In the genomic region with DNA sequence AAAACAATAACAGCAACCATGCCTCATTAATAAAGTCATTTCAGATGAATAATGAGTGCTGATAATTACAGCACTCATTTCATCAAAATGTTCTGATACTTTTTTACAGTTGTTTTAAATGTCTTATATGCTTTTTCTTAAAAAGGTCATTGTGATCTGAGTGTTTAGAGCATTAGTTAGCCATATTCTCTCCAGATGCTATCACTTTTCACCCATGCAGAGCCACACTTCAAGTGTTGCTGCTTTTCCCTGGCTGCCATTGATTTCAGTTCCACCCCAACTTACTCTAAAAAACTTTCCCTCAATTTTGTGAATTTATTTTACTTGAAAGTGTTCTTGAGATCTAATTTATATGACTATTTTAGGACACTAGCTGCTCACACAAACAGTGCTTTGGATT, we compare ENCODE assay signal across 22 cellular contexts.
"Had no signal": no experiment of that assay in that cellular context is flagged by ENCODE, and none has a peak within 500 bp of the region (broad histone marks: within the 10 kb centered on the region; RNA-seq: fewer than 3 reads in every experiment).

No MANE protein-coding gene starts in this region.

- ATAC-seq: heart left ventricle; mucosa of descending colon; naive thymus-derived CD8-positive, alpha-beta T cell; psoas muscle; stimulated activated naive B cell treated with anti-CD40 and anti-IgM and Interleukin-4, amounts not matched to agents 10 μg/mL and 1 μg/mL and 100 μg/mL, for 72 hours; stimulated activated naive CD8-positive, alpha-beta T cell treated with anti-CD3 and anti-CD28 coated beads, Interleukin-15, amount 100 ng/mL, for 72 hours; upper lobe of right lung had no signal

- H3K27me3 Mint-ChIP-seq: naive thymus-derived CD8-positive, alpha-beta T cell; stimulated activated naive B cell treated with anti-CD40 and anti-IgM and Interleukin-4, amounts not matched to agents 10 μg/mL and 1 μg/mL and 100 μg/mL, for 72 hours; stimulated activated naive CD8-positive, alpha-beta T cell treated with anti-CD3 and anti-CD28 coated beads, Interleukin-15, amount 100 ng/mL, for 72 hours had no signal

- H3K27me3 ChIP-seq: heart left ventricle, neutrophil, right atrium auricular region, sigmoid colon, testis, tibial nerve, upper lobe of right lung, vagina had no signal

- H3K27ac ChIP-seq: coronary artery, heart left ventricle, neutrophil, psoas muscle, right atrium auricular region, sigmoid colon, testis, tibial nerve, upper lobe of right lung, vagina had no signal

- FAIRE-seq: islet of Langerhans had no signal

- H3K4me3 ChIP-seq: coronary artery, heart left ventricle, mucosa of descending colon, psoas muscle, right atrium auricular region, sigmoid colon, smooth muscle cell, testis, tibial nerve, upper lobe of right lung, vagina had no signal

- H3K9me3 Mint-ChIP-seq: endodermal cell; naive thymus-derived CD8-positive, alpha-beta T cell; stimulated activated naive B cell treated with anti-CD40 and anti-IgM and Interleukin-4, amounts not matched to agents 10 μg/mL and 1 μg/mL and 100 μg/mL, for 72 hours; stimulated activated naive CD8-positive, alpha-beta T cell treated with anti-CD3 and anti-CD28 coated beads, Interleukin-15, amount 100 ng/mL, for 72 hours had no signal

- H3K27ac Mint-ChIP-seq: endodermal cell; stimulated activated naive B cell treated with anti-CD40 and anti-IgM and Interleukin-4, amounts not matched to agents 10 μg/mL and 1 μg/mL and 100 μg/mL, for 72 hours; stimulated activated naive CD8-positive, alpha-beta T cell treated with anti-CD3 and anti-CD28 coated beads, Interleukin-15, amount 100 ng/mL, for 72 hours had no signal

- H3K4me1 Mint-ChIP-seq: naive thymus-derived CD8-positive, alpha-beta T cell; stimulated activated naive B cell treated with anti-CD40 and anti-IgM and Interleukin-4, amounts not matched to agents 10 μg/mL and 1 μg/mL and 100 μg/mL, for 72 hours; stimulated activated naive CD8-positive, alpha-beta T cell treated with anti-CD3 and anti-CD28 coated beads, Interleukin-15, amount 100 ng/mL, for 72 hours had no signal

- H3K9me3 ChIP-seq: heart left ventricle, mucosa of descending colon, neutrophil, psoas muscle, right atrium auricular region, sigmoid colon, testis, tibial nerve, upper lobe of right lung, vagina had no signal

- DNase-seq: effector CD4-positive, alpha-beta T cell; endodermal cell; heart left ventricle; hypothalamus; kidney glomerular epithelial cell; mucosa of descending colon; naive thymus-derived CD8-positive, alpha-beta T cell; psoas muscle; sigmoid colon; stimulated activated CD4-positive, alpha-beta T cell treated with anti-CD3 and anti-CD28 coated beads, Interleukin-2, amount 100 ng/mL, for 48 hours; stimulated activated CD8-positive, alpha-beta memory T cell treated with anti-CD3 and anti-CD28 coated beads, Interleukin-4, amount 100 ng/mL, for 48 hours; stimulated activated naive B cell treated with anti-CD40 and anti-IgM and Interleukin-4, amounts not matched to agents 10 μg/mL and 1 μg/mL and 100 μg/mL, for 72 hours; stimulated activated naive CD8-positive, alpha-beta T cell treated with anti-CD3 and anti-CD28 coated beads, Interleukin-15, amount 100 ng/mL, for 72 hours; testis; upper lobe of right lung had no signal

- H3K4me3 Mint-ChIP-seq: endodermal cell; naive thymus-derived CD8-positive, alpha-beta T cell; stimulated activated naive B cell treated with anti-CD40 and anti-IgM and Interleukin-4, amounts not matched to agents 10 μg/mL and 1 μg/mL and 100 μg/mL, for 72 hours; stimulated activated naive CD8-positive, alpha-beta T cell treated with anti-CD3 and anti-CD28 coated beads, Interleukin-15, amount 100 ng/mL, for 72 hours had no signal

- H3K4me1 ChIP-seq: psoas muscle, right atrium auricular region, sigmoid colon, upper lobe of right lung had no signal
